In genomic region chr2:44802409-44803099, GRCh38 we compare ENCODE assay signal across 10 cellular contexts.
DNase-seq lines count a peak whose midpoint lies in the region; ATAC-seq and TF ChIP-seq lines count a peak whose summit lies in the region.
"Had no signal": no experiment of that assay in that cellular context is flagged by ENCODE, and none has a peak within 500 bp of the region (broad histone marks: within the 10 kb centered on the region; RNA-seq: fewer than 3 reads in every experiment).

No MANE protein-coding gene starts in this region.

- in situ Hi-C loops in GM23248 (cut with MboI) = no loop called here

- H3K36me3 Mint-ChIP-seq in mesothelial cell of epicardium = no peaks in the 10 kb centered on the region

- H3K4me3 Mint-ChIP-seq in mesothelial cell of epicardium = peak overlapping the region; percentile 31

- ATAC-seq in GM18861 (IDR thresholded peaks at IDR 0.05; ENCODE audit: unreplicated experiment) = no peak

- H2AFZ ChIP-seq in ACC112 (ENCODE audit: low read length, unreplicated experiment) (no peak overlapping the region), GM23248 (no peak overlapping the region)

- H3K27me3 ChIP-seq in ACC112 (ENCODE audit: insufficient read depth, low read length) (peaks cover 100% of the 10 kb centered on the region), GM23248 (replicated peaks; ENCODE audit: insufficient read depth) (peaks cover 99% of the 10 kb centered on the region)

- H3K27ac ChIP-seq in ACC112 (ENCODE audit: low read depth, low read length) (no peak overlapping the region), HEK293 (ENCODE audit: extremely low read depth, low read depth, low read length) (no peak overlapping the region), GM23248 (no peak overlapping the region)

- POLR2A ChIA-PET in HEK293 (lab: Yijun Ruan, JAX) = no interaction called here

- CTCF ChIA-PET in HEK293 (lab: Yijun Ruan, JAX) = interaction anchor here (1.0 kb wide), 1 partner anchor 323 kb away, joined by 3 read pairs; no protein-coding TSS in a partner anchor

- no peak overlapping the region for H3K4me2 ChIP-seq in GM23248 (ENCODE audit: unreplicated experiment)

- H3K79me2 ChIP-seq in ACC112 (ENCODE audit: control insufficient read depth, insufficient read depth, low read length, unreplicated experiment) (no peaks in the 10 kb centered on the region), GM23248 (ENCODE audit: insufficient read depth) (no peaks in the 10 kb centered on the region)

- H3K4me1 ChIP-seq in ACC112 (ENCODE audit: control insufficient read depth, insufficient read depth, low read length, unreplicated experiment) (no peaks in the 10 kb centered on the region), HEK293 (ENCODE audit: control insufficient read depth, insufficient read depth, low read length) (no peaks in the 10 kb centered on the region), GM23248 (ENCODE audit: insufficient read depth) (no peaks in the 10 kb centered on the region)

- no peaks in the 10 kb centered on the region for H3F3A ChIP-seq in GM23248 (ENCODE audit: insufficient read depth)

- no peaks in the 10 kb centered on the region for H4K20me1 ChIP-seq in GM23248 (ENCODE audit: insufficient read depth)

- no peaks in the 10 kb centered on the region for H3K36me3 ChIP-seq in ACC112 (ENCODE audit: insufficient read depth, low read length)
- no peaks in the 10 kb centered on the region for H3K36me3 ChIP-seq in HEK293 (ENCODE audit: control insufficient read depth in 2 of 2, insufficient read depth in 1 of 2, low read length in 2 of 2)
- H3K36me3 ChIP-seq in GM23248 (ENCODE audit: low read depth) = no peaks in the 10 kb centered on the region

- TF ChIP-seq CTCF in HEK293 (tag by site-specific recombination; IDR thresholded peaks at IDR 0.05) (no peak), choroid plexus epithelial cell (conservative IDR thresholded peaks at IDR 0.05; ENCODE audit: low read depth, low read length) (no peak), mesothelial cell of epicardium (IDR thresholded peaks at IDR 0.05; ENCODE audit: unreplicated experiment) (no peak)

- no peak overlapping the region for H3K9ac ChIP-seq in GM23248

- H3K27me3 Mint-ChIP-seq in mesothelial cell of epicardium (ENCODE audit: low read depth) = peaks cover 99% of the 10 kb centered on the region

- H3K9me3 Mint-ChIP-seq in mesothelial cell of epicardium = no peaks in the 10 kb centered on the region

- WGBS in GM23248 (ENCODE audit: low coverage in 1 of 2, low lambda C conversion rate in 2 of 2, missing lambda C conversion rate in 2 of 2), 2 experiments = 8 to 10% methylated on average over 46 of the region's 46 CpGs

- H3K9me2 ChIP-seq in GM23248 (ENCODE audit: insufficient read depth) = no peaks in the 10 kb centered on the region

- no peaks in the 10 kb centered on the region for H3K9me3 ChIP-seq in HEK293 (ENCODE audit: control insufficient read depth, insufficient read depth, low read depth, low read length)
- no peaks in the 10 kb centered on the region for H3K9me3 ChIP-seq in GM23248 (ENCODE audit: low read depth)

- H3K4me1 Mint-ChIP-seq in mesothelial cell of epicardium = peaks cover 8% of the 10 kb centered on the region

- H3K4me3 ChIP-seq in ACC112 (ENCODE audit: low read depth, low read length) (peak overlapping the region; percentile 34; the same call in 1 of the 2 replicates), HEK293 (ENCODE audit: low read depth, low read length) (peak overlapping the region; percentile 23), choroid plexus epithelial cell (ENCODE audit: low read depth, low read length) (no peak overlapping the region), GM23248 (no peak overlapping the region)

- no peak overlapping the region for H3K27ac Mint-ChIP-seq in mesothelial cell of epicardium

- DNase-seq in choroid plexus epithelial cell (ENCODE audit: low read depth) = peak; percentile 2
- no peak for DNase-seq in mesothelial cell of epicardium (ENCODE audit: low spot score in 2 of 2, unreplicated experiment in 2 of 2)
- no peak for DNase-seq in UCSD-AML1 (lab: John Stamatoyannopoulos, UW; ENCODE audit: unreplicated experiment)
- DNase-seq in GM23248 = no peak
- DNase-seq in AG08395 (ENCODE audit: low spot score) = no peak
- DNase-seq: amygdala, COR-L47 had no signal

TF ChIP-seq in HEK293, 187 proteins besides CTCF, POLR2A, EP300 and RAD21 (continues in another document):
- peak; percentile 59 for TF ChIP-seq ZNF335 (tag by site-specific recombination; conservative IDR thresholded peaks at IDR 0.05)
- peak; percentile 66 for TF ChIP-seq SP7 (tag by site-specific recombination; IDR thresholded peaks at IDR 0.05)
- TF ChIP-seq GLIS2 (tag by site-specific recombination; IDR thresholded peaks at IDR 0.05) = peak; percentile 31; the same call in 1 of the 2 replicates
- peak; percentile 23; the same call in 1 of the 2 replicates for TF ChIP-seq ZNF610 (tag by site-specific recombination; IDR thresholded peaks at IDR 0.05; ENCODE audit: borderline replicate concordance)
- peak; percentile 65; the same call in 1 of the 2 replicates for TF ChIP-seq ZBTB11 (tag by site-specific recombination; conservative IDR thresholded peaks at IDR 0.05; ENCODE audit: low read depth)
- TF ChIP-seq ZNF23 (tag by site-specific recombination; IDR thresholded peaks at IDR 0.05; ENCODE audit: borderline replicate concordance) = no peak
- TF ChIP-seq ZFP37 (tag by site-specific recombination; IDR thresholded peaks at IDR 0.05) = no peak
- TF ChIP-seq ZBTB8A (tag by site-specific recombination; IDR thresholded peaks at IDR 0.05) = 0 out of 2 replicates have a peak, but pooled peaks have one; percentile 24
- TF ChIP-seq ZNF561 (tag by site-specific recombination; IDR thresholded peaks at IDR 0.05; ENCODE audit: borderline replicate concordance) = 0 out of 2 replicates have a peak, but pooled peaks have one; percentile 43
- 0 out of 2 replicates have a peak, but pooled peaks have one; percentile 32 for TF ChIP-seq PATZ1 (tag by site-specific recombination; IDR thresholded peaks at IDR 0.05)
- TF ChIP-seq ZNF423 (tag by site-specific recombination; IDR thresholded peaks at IDR 0.05) = no peak
- peak; percentile 70 for TF ChIP-seq ZBTB44 (tag by site-specific recombination; IDR thresholded peaks at IDR 0.05)
- TF ChIP-seq ZBTB20 (tag by site-specific recombination; IDR thresholded peaks at IDR 0.05) = 0 out of 2 replicates have a peak, but pooled peaks have one; percentile 32
- no peak for TF ChIP-seq ZNF677 (tag by site-specific recombination; IDR thresholded peaks at IDR 0.05)

Comparison
In these comparisons a context has a peak if more than half of its experiments do, and no peak if none do; other contexts are left out.
1. H3K4me3 ChIP-seq: peak in ACC112 (single experiment) and HEK293 (single experiment); none in choroid plexus epithelial cell (single experiment) and GM23248 (single experiment).